ENCODE assay signal across 14 cellular contexts in genomic region chr9:114225534-114226288, GRCh38.
DNase-seq lines count a peak whose midpoint lies in the region; ATAC-seq, FAIRE-seq and TF ChIP-seq lines count a peak whose summit lies in the region.
"Had no signal": no experiment of that assay in that cellular context is flagged by ENCODE, and none has a peak within 500 bp of the region (broad histone marks: within the 10 kb centered on the region; RNA-seq: fewer than 3 reads in every experiment).

No MANE protein-coding gene starts in this region.

- POLR2A ChIA-PET in RWPE1 (lab: Yijun Ruan, JAX; ENCODE audit: low non-redundant PET): no interaction called here
- POLR2A ChIA-PET in endothelial cell of umbilical vein (lab: Charles Lee): no interaction called here

- peak overlapping the region; percentile 52 for H3K27ac ChIP-seq in GM23338 (ENCODE audit: low read depth)
- peak overlapping the region; percentile 63 for H3K27ac ChIP-seq in RWPE1
- peak overlapping the region; percentile 91 for H3K27ac ChIP-seq in endothelial cell of umbilical vein (ENCODE audit: insufficient read depth, low read depth, low read length)
- peak overlapping the region; percentile 46 for H3K27ac ChIP-seq in trophoblast cell (ENCODE audit: low read depth, low read length)
- H3K27ac ChIP-seq: brain microvascular endothelial cell, epithelial cell of prostate had no signal

- TF ChIP-seq POLR2A in endothelial cell of umbilical vein (IDR thresholded peaks at IDR 0.05; ENCODE audit: low read depth, low read length): no peak

- H3F3A ChIP-seq in GM23338 (replicated peaks; ENCODE audit: low read depth): no peaks in the 10 kb centered on the region

- H3K27me3 Mint-ChIP-seq in GM23338 (ENCODE audit: insufficient read depth, low read depth, poor library complexity) (peaks cover 18% of the 10 kb centered on the region), type B pancreatic cell (no peaks in the 10 kb centered on the region)

- BruUV-seq in endothelial cell of umbilical vein (replicated peaks; lab: Mats Ljungman, UMichigan): no TSS peak

- H3K27ac Mint-ChIP-seq in GM23338 (no peak overlapping the region), type B pancreatic cell (no peak overlapping the region)
- H3K27ac Mint-ChIP-seq: activated T-helper 2 cell treated with anti-CD3 and anti-CD28 coated beads, Interferon-gamma antibody, Interleukin-2, Interleukin-4, amounts not matched to agents 10 μg/mL and 5 μg/mL and 100 μg/mL, durations not matched to agents 14 hours and 24 hours and 36 hours; CD4-positive, alpha-beta memory T cell had no signal

- no peak for TF ChIP-seq CTCF in GM23338 (conservative IDR thresholded peaks at IDR 0.05; ENCODE audit: low read depth in 2 of 2)
- no peak for TF ChIP-seq CTCF in RWPE1 (conservative IDR thresholded peaks at IDR 0.05; ENCODE audit: low read depth)
- no peak for TF ChIP-seq CTCF in endothelial cell of umbilical vein (IDR thresholded peaks at IDR 0.05; ENCODE audit: extremely low read depth in 1 of 2, insufficient read depth in 1 of 2, low read depth in 1 of 2, low read length in 2 of 2)
- TF ChIP-seq CTCF in type B pancreatic cell (conservative IDR thresholded peaks at IDR 0.05): no peak

- peak overlapping the region; percentile 21 for H3K14ac ChIP-seq in trophoblast cell (ENCODE audit: low read length)

- H3K4ac ChIP-seq in trophoblast cell (ENCODE audit: low read depth, low read length): no peak overlapping the region

- H3K4me2 ChIP-seq in GM23338: 0 out of 2 replicates have a peak overlapping the region, but pooled peaks have one; percentile 26
- H3K4me2 ChIP-seq in endothelial cell of umbilical vein (ENCODE audit: insufficient read depth, low read length): peak overlapping the region; percentile 68
- H3K4me2 ChIP-seq in trophoblast cell (ENCODE audit: low read length): no peak overlapping the region

- no peaks in the 10 kb centered on the region for H3K9me3 ChIP-seq in endothelial cell of umbilical vein (replicated peaks; ENCODE audit: control insufficient read depth, insufficient read depth, low read length)
- peaks cover 3% of the 10 kb centered on the region for H3K9me3 ChIP-seq in trophoblast cell (ENCODE audit: insufficient read depth, low read depth, low read length)

- no peaks in the 10 kb centered on the region for H3K27me3 ChIP-seq in GM23338 (ENCODE audit: insufficient read depth)
- no peaks in the 10 kb centered on the region for H3K27me3 ChIP-seq in endothelial cell of umbilical vein (ENCODE audit: control insufficient read depth in 2 of 2, insufficient read depth in 2 of 2, low read length in 2 of 2)
- H3K27me3 ChIP-seq in trophoblast cell (ENCODE audit: insufficient read depth, low read length): no peaks in the 10 kb centered on the region
- H3K27me3 ChIP-seq: brain microvascular endothelial cell had no signal

- H3K9me2 ChIP-seq in GM23338 (ENCODE audit: insufficient read depth): no peaks in the 10 kb centered on the region

- peak; percentile 95 for FAIRE-seq in endothelial cell of umbilical vein (lab: Jason Lieb, UNC)

- H4K20me1 ChIP-seq in GM23338 (replicated peaks; ENCODE audit: insufficient read depth): peaks cover 3% of the 10 kb centered on the region; the same call in 1 of the 2 replicates
- no peaks in the 10 kb centered on the region for H4K20me1 ChIP-seq in endothelial cell of umbilical vein (replicated peaks; ENCODE audit: control insufficient read depth, extremely low read depth, insufficient read depth, low read length)

- DNase-seq in GM23338 (ENCODE audit: low spot score) (no peak), RWPE1 (ENCODE audit: low spot score) (peak; percentile 62), endothelial cell of umbilical vein (ENCODE audit: low read depth, low spot score) (peak; percentile 65), trophoblast cell (no peak), 8988T (no peak), type B pancreatic cell (ENCODE audit: extremely low spot score, unreplicated experiment) (no peak)
- DNase-seq in stimulated activated CD4-positive, alpha-beta T cell treated with anti-CD3 and anti-CD28 coated beads, Interleukin-12 subunit alpha, Interleukin-12 subunit beta, amount 100 ng/mL, for 4 hours: no peak
- DNase-seq: activated CD4-positive, alpha-beta T cell treated with anti-CD3 and anti-CD28 coated beads, Interleukin-2, amount 50 U/mL, for 4 hours; brain microvascular endothelial cell; CD4-positive, alpha-beta memory T cell; Kasumi-1 had no signal

- H2BK5ac ChIP-seq in trophoblast cell (ENCODE audit: low read depth, low read length, poor library complexity): no peak overlapping the region

- peak overlapping the region; percentile 43 for H2BK12ac ChIP-seq in trophoblast cell (ENCODE audit: low read length)

- no peaks in the 10 kb centered on the region for H3K9me3 Mint-ChIP-seq in GM23338
- H3K9me3 Mint-ChIP-seq in type B pancreatic cell: no peaks in the 10 kb centered on the region
- H3K9me3 Mint-ChIP-seq: activated T-helper 2 cell treated with anti-CD3 and anti-CD28 coated beads, Interferon-gamma antibody, Interleukin-2, Interleukin-4, amounts not matched to agents 10 μg/mL and 5 μg/mL and 100 μg/mL, durations not matched to agents 14 hours and 24 hours and 36 hours; CD4-positive, alpha-beta memory T cell had no signal

- H3K4me3 ChIP-seq in GM23338 (no peak overlapping the region), endothelial cell of umbilical vein (replicated peaks in 1 of 3; ENCODE audit: insufficient read depth in 1 of 3, low read depth in 1 of 3, low read length in 3 of 3) (no peak overlapping the region), trophoblast cell (ENCODE audit: low read depth, low read length) (no peak overlapping the region)

- H3K36me3 ChIP-seq in GM23338 (ENCODE audit: insufficient read depth): no peaks in the 10 kb centered on the region
- H3K36me3 ChIP-seq in endothelial cell of umbilical vein (ENCODE audit: control insufficient read depth in 2 of 2, extremely low read depth in 1 of 2, insufficient read depth in 2 of 2, low read length in 2 of 2): no peaks in the 10 kb centered on the region
- H3K36me3 ChIP-seq in trophoblast cell (ENCODE audit: control insufficient read depth in 1 of 2, insufficient read depth in 2 of 2, low read length in 2 of 2): peaks cover 17 to 20% of the 10 kb centered on the region in 2 experiments
- H3K36me3 ChIP-seq: brain microvascular endothelial cell had no signal

- no peaks in the 10 kb centered on the region for H3K9me1 ChIP-seq in endothelial cell of umbilical vein (replicated peaks; ENCODE audit: control insufficient read depth, extremely low read depth, insufficient read depth, low read length)

- H3K9ac ChIP-seq in endothelial cell of umbilical vein (replicated peaks; ENCODE audit: extremely low read depth, insufficient read depth, low read length): peak overlapping the region; percentile 50
- no peak overlapping the region for H3K9ac ChIP-seq in trophoblast cell (ENCODE audit: low read length)

- ATAC-seq in GM23338 (no peak), HG02798 (IDR thresholded peaks at IDR 0.05; ENCODE audit: poor library complexity, unreplicated experiment) (no peak)

- H3K4me1 Mint-ChIP-seq in GM23338 (peaks cover 42% of the 10 kb centered on the region), type B pancreatic cell (ENCODE audit: unreplicated experiment) (peaks cover 32% of the 10 kb centered on the region)
- H3K4me1 Mint-ChIP-seq: CD4-positive, alpha-beta memory T cell had no signal

- H4K12ac ChIP-seq in trophoblast cell (ENCODE audit: low read depth, low read length): no peak overlapping the region

- H2AFZ ChIP-seq in GM23338 (no peak overlapping the region), endothelial cell of umbilical vein (ENCODE audit: low read depth, low read length) (no peak overlapping the region), trophoblast cell (ENCODE audit: insufficient read depth, low read length, poor library complexity) (no peak overlapping the region)

- intact Hi-C loops in endothelial cell of umbilical vein (cut with micrococcal nuclease): loop anchor here (2.0 kb wide), 1 partner anchor 71 kb away; the partner anchor contains the start of gene COL27A1

- no peak overlapping the region for H4K8ac ChIP-seq in trophoblast cell (ENCODE audit: low read depth, low read length)

- H3K36me3 Mint-ChIP-seq in GM23338 (ENCODE audit: low read depth) (no peaks in the 10 kb centered on the region), type B pancreatic cell (no peaks in the 10 kb centered on the region)
- H3K36me3 Mint-ChIP-seq: CD4-positive, alpha-beta memory T cell had no signal

- H3K79me2 ChIP-seq in GM23338 (replicated peaks; ENCODE audit: insufficient read depth): no peaks in the 10 kb centered on the region
- no peaks in the 10 kb centered on the region for H3K79me2 ChIP-seq in endothelial cell of umbilical vein (ENCODE audit: control insufficient read depth, insufficient read depth, low read length)
- peaks cover 2% of the 10 kb centered on the region for H3K79me2 ChIP-seq in trophoblast cell (ENCODE audit: control insufficient read depth, insufficient read depth, low read length, poor library complexity)

- H3K4me1 ChIP-seq in GM23338 (ENCODE audit: insufficient read depth) (peaks cover 16% of the 10 kb centered on the region), endothelial cell of umbilical vein (ENCODE audit: control insufficient read depth, extremely low read depth, insufficient read depth, low read length) (peaks cover 64% of the 10 kb centered on the region), trophoblast cell (ENCODE audit: control insufficient read depth in 1 of 2, insufficient read depth in 2 of 2, low read length in 2 of 2) (peaks cover 32 to 40% of the 10 kb centered on the region in 2 experiments)

- H3K4me3 Mint-ChIP-seq in GM23338: no peak overlapping the region
- no peak overlapping the region for H3K4me3 Mint-ChIP-seq in type B pancreatic cell
- H3K4me3 Mint-ChIP-seq: CD4-positive, alpha-beta memory T cell had no signal

- dilution Hi-C loops in endothelial cell of umbilical vein (cut with MboI; ENCODE audit: extremely low pct_ligation_motif_present, low sequenced_read_pairs): no loop called here

- peak overlapping the region; percentile 41 for H2BK120ac ChIP-seq in trophoblast cell (ENCODE audit: insufficient read depth, low read length, poor library complexity)

- CTCF ChIA-PET in RWPE1 (lab: Yijun Ruan, JAX) (no interaction called here), endothelial cell of umbilical vein (lab: Charles Lee) (interaction anchor here (0.8 to 2.9 kb wide), 12 partner anchors 9 to 143 kb away, joined by 3 to 13 read pairs (median 4); partner anchors contain the start of gene COL27A1)

- H2AK5ac ChIP-seq in trophoblast cell (ENCODE audit: low read length): no peak overlapping the region

- no CpG with 5 or more reads among the region's 11 CpGs for WGBS in trophoblast cell (ENCODE audit: extremely low coverage, insufficient coverage, insufficient read length)

- no peak overlapping the region for H3K18ac ChIP-seq in trophoblast cell (ENCODE audit: low read length)

- peak overlapping the region; percentile 89 for H4K91ac ChIP-seq in trophoblast cell (ENCODE audit: low read depth, low read length)

- H3K23ac ChIP-seq in trophoblast cell (ENCODE audit: low read length): no peak overlapping the region

- peaks cover 23% of the 10 kb centered on the region for H3K79me1 ChIP-seq in trophoblast cell (ENCODE audit: low read length)

TF ChIP-seq in GM23338, 12 proteins besides CTCF, POLR2A, EP300 and RAD21 (continues in another document):
- no peak for TF ChIP-seq CREB1 (CRISPR knock-in tag; IDR thresholded peaks at IDR 0.05; ENCODE audit: low read depth)

Comparison
In these comparisons a context has a peak if more than half of its experiments do, and no peak if none do; other contexts are left out.
1. DNase-seq: peak in RWPE1 (single experiment) and endothelial cell of umbilical vein (single experiment); none in GM23338 (single experiment), trophoblast cell (0 of 2), 8988T (single experiment), stimulated activated CD4-positive, alpha-beta T cell treated with anti-CD3 and anti-CD28 coated beads, Interleukin-12 subunit alpha, Interleukin-12 subunit beta, amount 100 ng/mL, for 4 hours (single experiment) and type B pancreatic cell (single experiment).
2. Peak in every context shown above with its lines, with median percentiles within 50 percentile points of each other: H3K27ac ChIP-seq.